29 cellular contexts compared by ENCODE assay signal in genomic region chr17:61453563-61453962, GRCh38. TPM values are rescaled to one million over a fixed set of nuclear protein-coding genes. Genes with fewer than 3 reads are reported as not detected.
DNase-seq lines count a peak whose midpoint lies in the region; ATAC-seq and TF ChIP-seq lines count a peak whose summit lies in the region.
"Had no signal": no experiment of that assay in that cellular context is flagged by ENCODE, and none has a peak within 500 bp of the region (broad histone marks: within the 10 kb centered on the region; RNA-seq: fewer than 3 reads in every experiment).

No MANE protein-coding gene starts in this region.

- peaks cover 8% of the 10 kb centered on the region for H3K9me3 ChIP-seq in Caco-2
- H3K9me3 ChIP-seq: body of pancreas, gastrocnemius medialis, Peyer's patch, SJCRH30, thoracic aorta had no signal

- H3K4me1 ChIP-seq in Caco-2: peaks cover 21% of the 10 kb centered on the region
- H3K4me1 ChIP-seq: SJCRH30 had no signal

- no peak for ATAC-seq in GM21447 (IDR thresholded peaks at IDR 0.05; ENCODE audit: unreplicated experiment)
- ATAC-seq in GM18867 (IDR thresholded peaks at IDR 0.05; ENCODE audit: unreplicated experiment): no peak
- ATAC-seq in HG02970 (IDR thresholded peaks at IDR 0.05; ENCODE audit: low FRiP score, unreplicated experiment): no peak
- ATAC-seq: activated naive CD8-positive, alpha-beta T cell treated with anti-CD3 and anti-CD28 coated beads, Interleukin-2, amount 50 U/mL, for 24 hours; body of pancreas; esophagus mucosa; gastrocnemius medialis; T-cell had no signal

- H3K4me1 Mint-ChIP-seq in Caco-2 (ENCODE audit: low read depth, unreplicated experiment) (peaks cover 24% of the 10 kb centered on the region), IgD-negative memory B cell (peaks cover 15 to 27% (median 19%) of the 10 kb centered on the region in 3 donors), nephron progenitor cell (peaks cover 50% of the 10 kb centered on the region)

- no peaks in the 10 kb centered on the region for H3K36me3 ChIP-seq in Caco-2 (ENCODE audit: control insufficient read depth, insufficient read depth, low read length)
- H3K36me3 ChIP-seq: gastrocnemius medialis, Peyer's patch, SJCRH30, thoracic aorta had no signal

- TF ChIP-seq CTCF in Caco-2 (IDR thresholded peaks at IDR 0.05; ENCODE audit: insufficient read depth in 1 of 2, low read depth in 1 of 2, low read length in 1 of 2, severe bottlenecking in 1 of 2, unreplicated experiment in 1 of 2) (no peak), nephron progenitor cell (IDR thresholded peaks at IDR 0.05) (no peak)

- BruUV-seq in Caco-2 (replicated peaks; lab: Mats Ljungman, UMichigan): TSS peak; percentile 41

- CTCF ChIA-PET in Caco-2 (lab: Charles Lee): no interaction called here

- H3K27ac Mint-ChIP-seq in Caco-2 (ENCODE audit: unreplicated experiment): peak overlapping the region; percentile 83
- H3K27ac Mint-ChIP-seq in IgD-negative memory B cell: peak overlapping the region in 2 of 3 donors; percentile 12 to 41
- H3K27ac Mint-ChIP-seq in nephron progenitor cell: no peak overlapping the region
- H3K27ac Mint-ChIP-seq: activated CD4-positive, alpha-beta memory T cell treated with anti-CD3 and anti-CD28 coated beads, Interleukin-2, amount 10 ng/mL, durations not matched to agents 7 days and 5 days; CD14-positive monocyte had no signal

- H3K36me3 Mint-ChIP-seq in Caco-2 (ENCODE audit: insufficient read depth, unreplicated experiment) (no peaks in the 10 kb centered on the region), IgD-negative memory B cell (peaks cover 4% of the 10 kb centered on the region), nephron progenitor cell (ENCODE audit: low read depth) (no peaks in the 10 kb centered on the region)
- H3K36me3 Mint-ChIP-seq: T-cell had no signal

- no peak overlapping the region for H3K4me3 Mint-ChIP-seq in Caco-2 (ENCODE audit: unreplicated experiment)
- H3K4me3 Mint-ChIP-seq in IgD-negative memory B cell: peak overlapping the region in 1 of 4 donors; percentile 49
- peak overlapping the region; percentile 74 for H3K4me3 Mint-ChIP-seq in nephron progenitor cell
- H3K4me3 Mint-ChIP-seq: activated CD4-positive, alpha-beta memory T cell treated with anti-CD3 and anti-CD28 coated beads, Interleukin-2, amount 10 ng/mL, durations not matched to agents 7 days and 5 days had no signal

- no peaks in the 10 kb centered on the region for H3K27me3 ChIP-seq in Caco-2 (replicated peaks; ENCODE audit: control insufficient read depth, insufficient read depth, low read length)
- H3K27me3 ChIP-seq: SJCRH30 had no signal

- POLR2A ChIA-PET in Caco-2 (lab: Charles Lee): no interaction called here

- H3K4me3 ChIP-seq in Caco-2 (ENCODE audit: low read depth, low read length): no peak overlapping the region
- H3K4me3 ChIP-seq: body of pancreas, gastrocnemius medialis, GM23248, Peyer's patch, SJCRH30, thoracic aorta had no signal

- H3K27me3 Mint-ChIP-seq in Caco-2 (ENCODE audit: insufficient read depth, unreplicated experiment) (no peaks in the 10 kb centered on the region), IgD-negative memory B cell (peaks cover 64% of the 10 kb centered on the region), nephron progenitor cell (ENCODE audit: low read depth, poor library complexity) (peaks cover 97% of the 10 kb centered on the region)

- intact Hi-C loops in Caco-2 (cut with micrococcal nuclease; ENCODE audit: unreplicated experiment): no loop called here

- H3K9me3 Mint-ChIP-seq in Caco-2 (ENCODE audit: unreplicated experiment): peaks cover 18% of the 10 kb centered on the region
- H3K9me3 Mint-ChIP-seq in IgD-negative memory B cell: peaks cover 0 to 5% (median 2%) of the 10 kb centered on the region in 3 donors
- H3K9me3 Mint-ChIP-seq in nephron progenitor cell: no peaks in the 10 kb centered on the region
- H3K9me3 Mint-ChIP-seq: activated CD4-positive, alpha-beta memory T cell treated with anti-CD3 and anti-CD28 coated beads, Interleukin-2, amount 10 ng/mL, durations not matched to agents 7 days and 5 days; activated naive CD8-positive, alpha-beta T cell treated with anti-CD3 and anti-CD28 coated beads, Interleukin-2, amount 50 U/mL, for 24 hours; T-cell had no signal

- DNase-seq in Caco-2 (no peak), fibroblast of peridontal ligament (ENCODE audit: extremely low read depth) (peak; percentile 7), nephron progenitor cell (no peak), EL (no peak)
- DNase-seq: activated CD4-positive, alpha-beta memory T cell treated with anti-CD3 and anti-CD28 coated beads, Interleukin-2, amount 10 ng/mL, durations not matched to agents 7 days and 5 days; activated CD4-positive, CD25-positive, alpha-beta regulatory T cell treated with anti-CD3 and anti-CD28 coated beads, Interleukin-2, amount 50 U/mL, for 72 hours; activated effector memory CD4-positive, alpha-beta T cell treated with Interleukin-2 at 50 U/mL for 16 hours; activated naive CD8-positive, alpha-beta T cell treated with anti-CD3 and anti-CD28 coated beads, Interleukin-2, amount 50 U/mL, for 24 hours; body of pancreas; effector CD8-positive, alpha-beta T cell; gastrocnemius medialis; GM23248; islet precursor cell; NCI-H1694; NCI-H524; Peyer's patch; SJCRH30; T-cell had no signal

RNA-seq across cellular contexts. Expression of gene TBX4, which starts 1.3 kb away (rescaled TPM):
- total RNA-seq in Caco-2 (2022): 2.5 TPM in 2 replicates
- not detected for polyA plus RNA-seq in IgD-negative memory B cell
- total RNA-seq: activated CD4-positive, alpha-beta memory T cell treated with anti-CD3 and anti-CD28 coated beads, Interleukin-2, amount 10 ng/mL, durations not matched to agents 7 days and 5 days; body of pancreas; esophagus mucosa; gastrocnemius medialis; GM23248; HT1080; lung microvascular endothelial cell; osteoblast; Peyer's patch; renal cortical epithelial cell; T-cell; thoracic aorta had no signal
- polyA plus RNA-seq: CD14-positive monocyte, GM23248 had no signal

RNA-seq across cellular contexts. Expression of gene TBX2, which starts 53.9 kb away (rescaled TPM):
- total RNA-seq in Caco-2 (2022): 8.9 and 11.5 TPM in 2 replicates
- not detected for polyA plus RNA-seq in IgD-negative memory B cell
- total RNA-seq: activated CD4-positive, alpha-beta memory T cell treated with anti-CD3 and anti-CD28 coated beads, Interleukin-2, amount 10 ng/mL, durations not matched to agents 7 days and 5 days had no signal
- polyA plus RNA-seq: CD14-positive monocyte had no signal
